ENCODE assay signal across 24 cellular contexts in the genomic region with DNA sequence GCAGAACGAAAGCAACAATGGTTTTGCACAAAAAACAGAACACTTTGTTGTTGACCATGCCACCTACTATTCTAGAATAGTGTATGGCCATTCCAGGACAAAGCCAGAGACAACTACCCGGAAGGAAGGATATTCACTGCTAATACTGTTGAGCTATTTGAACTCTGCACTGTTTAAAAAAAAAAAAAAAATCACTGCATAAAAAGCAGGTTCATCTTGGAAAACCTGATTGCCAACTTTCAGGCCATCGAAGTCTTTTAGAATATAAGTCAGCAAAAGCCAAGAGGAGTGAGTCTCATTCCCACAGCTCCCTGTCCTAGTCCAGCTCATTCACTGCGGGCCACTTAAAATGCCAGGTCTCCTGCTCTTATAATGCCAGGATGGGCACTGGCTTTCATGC. TPM values are rescaled to one million over a fixed set of nuclear protein-coding genes. Genes with fewer than 3 reads are reported as not detected.
A peak's percentile ranks its signal among the peaks of the same experiment; 100 is the strongest.
DNase-seq lines count a peak whose midpoint lies in the region; TF ChIP-seq lines count a peak whose summit lies in the region.
"Had no signal": no experiment of that assay in that cellular context is flagged by ENCODE, and none has a peak within 500 bp of the region (broad histone marks: within the 10 kb centered on the region; RNA-seq: fewer than 3 reads in every experiment).

No MANE protein-coding gene starts in this region.

- H3K36me3 Mint-ChIP-seq in brain (peaks cover 65% of the 10 kb centered on the region), progenitor cell of endocrine pancreas (ENCODE audit: insufficient read depth) (peaks cover 34% of the 10 kb centered on the region)
- peaks cover 4% of the 10 kb centered on the region for H3K36me3 Mint-ChIP-seq in activated T-cell treated with anti-CD3 and anti-CD28 coated beads, Interleukin-2, amount 50 U/mL, for 24 hours (ENCODE audit: low read depth)
- H3K36me3 Mint-ChIP-seq: natural killer cell had no signal

- H3K4me3 ChIP-seq in HUES64 (ENCODE audit: low read length) (peak overlapping the region; percentile 93; the same call in 1 of the 2 replicates), mesendoderm (ENCODE audit: low read length) (no peak overlapping the region)
- H3K4me3 ChIP-seq: SJSA1, thoracic aorta had no signal

- H4K8ac ChIP-seq in mesendoderm (ENCODE audit: low read depth, low read length): no peak overlapping the region

- H3K27me3 ChIP-seq in HUES64 (ENCODE audit: insufficient read depth, low read length): peaks cover 15% of the 10 kb centered on the region; the same call in 1 of the 2 replicates
- no peaks in the 10 kb centered on the region for H3K27me3 ChIP-seq in mesendoderm (ENCODE audit: insufficient read depth, low read length, poor library complexity)
- H3K27me3 ChIP-seq: SJSA1 had no signal

- H3K56ac ChIP-seq in mesendoderm (ENCODE audit: low read length): no peak overlapping the region

- H3K4me1 Mint-ChIP-seq in brain (peaks cover 78% of the 10 kb centered on the region), progenitor cell of endocrine pancreas (ENCODE audit: low read depth) (peaks cover 48% of the 10 kb centered on the region)
- peaks cover 44% of the 10 kb centered on the region for H3K4me1 Mint-ChIP-seq in activated T-cell treated with anti-CD3 and anti-CD28 coated beads, Interleukin-2, amount 50 U/mL, for 24 hours (ENCODE audit: low read depth)

- no peak overlapping the region for H3K4me2 ChIP-seq in mesendoderm (ENCODE audit: low read length)

- peaks cover 58% of the 10 kb centered on the region for H3K36me3 ChIP-seq in HUES64 (ENCODE audit: insufficient read depth, low read length)
- H3K36me3 ChIP-seq in mesendoderm (ENCODE audit: control insufficient read depth, insufficient read depth, low read length): peaks cover 15% of the 10 kb centered on the region
- H3K36me3 ChIP-seq: thoracic aorta had no signal

- no peak overlapping the region for H3K9ac ChIP-seq in HUES64 (ENCODE audit: low read depth, low read length)
- peak overlapping the region; percentile 7 for H3K9ac ChIP-seq in mesendoderm (ENCODE audit: low read length)

- H4K5ac ChIP-seq in mesendoderm (ENCODE audit: low read length): no peak overlapping the region

- no peak overlapping the region for H3K18ac ChIP-seq in mesendoderm (ENCODE audit: low read length)

- H2BK5ac ChIP-seq in mesendoderm (ENCODE audit: low read length): no peak overlapping the region

- no peak overlapping the region for H2AK5ac ChIP-seq in mesendoderm (ENCODE audit: low read length)

- H3K9me3 ChIP-seq in HUES64 (ENCODE audit: insufficient read depth, low read depth, low read length): no peaks in the 10 kb centered on the region
- H3K9me3 ChIP-seq: SJSA1, thoracic aorta had no signal

- no peak for DNase-seq in mesendoderm
- no peak for DNase-seq in progenitor cell of endocrine pancreas (ENCODE audit: low spot score, unreplicated experiment)
- no peak for DNase-seq in activated T-cell treated with anti-CD3 and anti-CD28 coated beads, Interleukin-2, amount 50 U/mL, for 24 hours
- DNase-seq in epidermal melanocyte (ENCODE audit: insufficient read length, low spot score): no peak
- no peak for DNase-seq in SHP77 treated with DMSO at 0.1 percent for 48 hours (lab: John Stamatoyannopoulos, UW)
- DNase-seq in HK-2 (ENCODE audit: unreplicated experiment): no peak
- DNase-seq: activated CD4-positive, alpha-beta T cell treated with anti-CD3 and anti-CD28 coated beads for 48 hours; activated naive CD4-positive, alpha-beta T cell treated with anti-CD3 and anti-CD28 coated beads, Interleukin-2, amount 50 U/mL, for 16 hours; activated T-cell treated with anti-CD3 and anti-CD28 coated beads, Interleukin-2, amount 50 U/mL, for 72 hours; CD4-positive, alpha-beta T cell; cerebellar nuclear complex; DMS79; effector CD4-positive, alpha-beta T cell; HFFc6; natural killer cell; NCI-H1105 treated with DMSO at 0.1 percent for 48 hours; NCI-H510A; stimulated activated CD4-positive, alpha-beta T cell treated with anti-CD3 and anti-CD28 coated beads, Interleukin-2, amount 100 ng/mL, for 48 hours; stimulated activated naive CD4-positive, alpha-beta T cell treated with Interleukin-2 at 50 U/mL for 16 hours had no signal

- H3K27ac Mint-ChIP-seq in brain (peak overlapping the region in 4 of 5 experiments; percentile 91 to 99 (median 95)), progenitor cell of endocrine pancreas (no peak overlapping the region)
- no peak overlapping the region for H3K27ac Mint-ChIP-seq in activated T-cell treated with anti-CD3 and anti-CD28 coated beads, Interleukin-2, amount 50 U/mL, for 24 hours
- H3K27ac Mint-ChIP-seq: activated T-cell treated with anti-CD3 and anti-CD28 coated beads, Interleukin-2, amount 50 U/mL, for 72 hours; CD4-positive, alpha-beta T cell; HFFc6; natural killer cell; T-helper 1 cell treated with Interleukin-12 subunit alpha and Interleukin-12 subunit beta and Interleukin-4 antibody, amounts not matched to agents 30 μg/mL and 1 μg/mL, for 36 hours had no signal

- H3K27ac ChIP-seq in HUES64 (ENCODE audit: low read depth, low read length) (no peak overlapping the region), mesendoderm (ENCODE audit: low read depth, low read length) (no peak overlapping the region)
- H3K27ac ChIP-seq: SJSA1, thoracic aorta had no signal

- WGBS in HUES64: 93% methylated on average over 4 of the region's 4 CpGs
- WGBS in mesendoderm (ENCODE audit: extremely low coverage, insufficient coverage, low lambda C conversion rate): no CpG with 5 or more reads among the region's 4 CpGs

- peaks cover 0 to 4% (median 0%) of the 10 kb centered on the region in 5 experiments for H3K9me3 Mint-ChIP-seq in brain
- no peaks in the 10 kb centered on the region for H3K9me3 Mint-ChIP-seq in progenitor cell of endocrine pancreas (ENCODE audit: low read depth)
- no peaks in the 10 kb centered on the region for H3K9me3 Mint-ChIP-seq in activated T-cell treated with anti-CD3 and anti-CD28 coated beads, Interleukin-2, amount 50 U/mL, for 24 hours
- H3K9me3 Mint-ChIP-seq: activated T-cell treated with anti-CD3 and anti-CD28 coated beads, Interleukin-2, amount 50 U/mL, for 72 hours; CD4-positive, alpha-beta T cell; HFFc6; natural killer cell; T-helper 1 cell treated with Interleukin-12 subunit alpha and Interleukin-12 subunit beta and Interleukin-4 antibody, amounts not matched to agents 30 μg/mL and 1 μg/mL, for 36 hours had no signal

- H2BK15ac ChIP-seq in mesendoderm (replicated peaks; ENCODE audit: low read depth): no peak overlapping the region

- TF ChIP-seq CTCF in brain (conservative IDR thresholded peaks at IDR 0.05): no peak
- no peak for TF ChIP-seq CTCF in progenitor cell of endocrine pancreas (IDR thresholded peaks at IDR 0.05; ENCODE audit: unreplicated experiment)

- no peak overlapping the region for H3K4ac ChIP-seq in mesendoderm (ENCODE audit: low read depth, low read length)

- H2BK120ac ChIP-seq in mesendoderm (ENCODE audit: low read depth, low read length): no peak overlapping the region

- H3K4me1 ChIP-seq in HUES64 (ENCODE audit: insufficient read depth, low read length): peaks cover 18% of the 10 kb centered on the region
- H3K4me1 ChIP-seq in mesendoderm (ENCODE audit: control insufficient read depth, low read depth, low read length): peaks cover 18% of the 10 kb centered on the region

- H3K23ac ChIP-seq in mesendoderm (ENCODE audit: low read length): no peak overlapping the region

- peaks cover 61% of the 10 kb centered on the region for H3K79me2 ChIP-seq in mesendoderm (ENCODE audit: control insufficient read depth, insufficient read depth, low read length)

- H3K4me3 Mint-ChIP-seq in brain: peak overlapping the region; percentile 85 to 96 (median 92)
- H3K4me3 Mint-ChIP-seq in progenitor cell of endocrine pancreas (ENCODE audit: low read depth): peak overlapping the region; percentile 43
- H3K4me3 Mint-ChIP-seq in activated T-cell treated with anti-CD3 and anti-CD28 coated beads, Interleukin-2, amount 50 U/mL, for 24 hours: no peak overlapping the region
- H3K4me3 Mint-ChIP-seq: activated T-cell treated with anti-CD3 and anti-CD28 coated beads, Interleukin-2, amount 50 U/mL, for 72 hours; T-helper 1 cell treated with Interleukin-12 subunit alpha and Interleukin-12 subunit beta and Interleukin-4 antibody, amounts not matched to agents 30 μg/mL and 1 μg/mL, for 36 hours had no signal

- H3K79me1 ChIP-seq in mesendoderm (ENCODE audit: low read length): peaks cover 28% of the 10 kb centered on the region

- H3K27me3 Mint-ChIP-seq in brain (peaks cover 23% of the 10 kb centered on the region), progenitor cell of endocrine pancreas (no peaks in the 10 kb centered on the region)
- H3K27me3 Mint-ChIP-seq in activated T-cell treated with anti-CD3 and anti-CD28 coated beads, Interleukin-2, amount 50 U/mL, for 24 hours: peaks cover 62% of the 10 kb centered on the region

RNA-seq across cellular contexts. Expression of a gene that starts 4.0 kb away (rescaled TPM):
- 27.9 TPM for polyA plus RNA-seq in HUES64 (2013, experiment 1 of 2)
- 33.0 TPM for polyA plus RNA-seq in HUES64 (2013, experiment 2 of 2)
- polyA plus RNA-seq in brain (ENCODE audit: insufficient read depth, low read depth, low replicate concordance): 156 TPM
- polyA plus RNA-seq in mesendoderm (2013, experiment 1 of 2): 16.0 TPM
- 14.6 TPM for polyA plus RNA-seq in mesendoderm (2013, experiment 2 of 2)
- 71.7 and 78.7 TPM in 2 replicates for total RNA-seq in progenitor cell of endocrine pancreas

RNA-seq across cellular contexts. Expression of a gene that starts 48.5 kb away (rescaled TPM):
- polyA plus RNA-seq in HUES64 (2013, experiment 1 of 2): 44.7 TPM
- 42.7 TPM for polyA plus RNA-seq in HUES64 (2013, experiment 2 of 2)
- polyA plus RNA-seq in brain (ENCODE audit: insufficient read depth, low read depth, low replicate concordance): 33.4 TPM
- 29.6 TPM for polyA plus RNA-seq in mesendoderm (2013, experiment 1 of 2)
- polyA plus RNA-seq in mesendoderm (2013, experiment 2 of 2): 30.8 TPM
- total RNA-seq in progenitor cell of endocrine pancreas: 59.9 and 61.4 TPM in 2 replicates

Comparison
In these comparisons a context has a peak if more than half of its experiments do, and no peak if none do; other contexts are left out.
1. H3K27ac Mint-ChIP-seq: peak in brain (4 of 5); none in progenitor cell of endocrine pancreas (single experiment) and activated T-cell treated with anti-CD3 and anti-CD28 coated beads, Interleukin-2, amount 50 U/mL, for 24 hours (single experiment).